Comparison of ENCODE assay signal across 9 cellular contexts in the genomic region with DNA sequence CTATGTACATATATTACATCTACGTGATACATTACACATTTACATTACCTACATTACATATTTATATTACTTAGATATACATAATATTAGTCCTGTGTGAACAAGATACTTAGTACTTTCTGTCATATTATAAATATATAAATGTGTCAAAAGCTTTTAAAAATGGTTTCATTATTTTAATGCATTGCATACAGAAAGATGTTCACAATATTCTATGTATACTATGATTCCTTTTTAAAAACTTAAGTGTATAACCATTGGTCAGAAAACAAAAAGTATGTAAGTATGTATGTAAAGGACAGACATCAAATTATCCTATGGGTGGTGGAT. TPM values are rescaled to one million over a fixed set of nuclear protein-coding genes. Genes with fewer than 3 reads are reported as not detected.
A peak's percentile ranks its signal among the peaks of the same experiment; 100 is the strongest.
DNase-seq lines count a peak whose midpoint lies in the region; ATAC-seq and TF ChIP-seq lines count a peak whose summit lies in the region.
"Had no signal": no experiment of that assay in that cellular context is flagged by ENCODE, and none has a peak within 500 bp of the region (broad histone marks: within the 10 kb centered on the region; RNA-seq: fewer than 3 reads in every experiment).

No MANE protein-coding gene starts in this region.

- H3K4me3 ChIP-seq in GM12865 (ENCODE audit: low read depth, low read length) (peak overlapping the region; percentile 93), fibroblast of pulmonary artery (replicated peaks; ENCODE audit: low read depth, low read length) (peak overlapping the region; percentile 97), skeletal muscle cell (ENCODE audit: low read depth, low read length) (peak overlapping the region; percentile 98)

- H3K4me1 Mint-ChIP-seq in T-cell = peaks cover 21 to 30% (median 22%) of the 10 kb centered on the region in 3 donors

- CTCF ChIA-PET in T-cell (lab: Charles Lee) = interaction anchor here in 1 of 2 donors (0.6 to 1.0 kb wide), 3 partner anchors 12 to 397 kb away, joined by 3 to 4 read pairs (median 3); no protein-coding TSS in a partner anchor

- POLR2A ChIA-PET in T-cell (lab: Charles Lee) = no interaction called here

- H3K4me3 Mint-ChIP-seq in T-cell = peak overlapping the region; percentile 97 to 100 (median 99)

- H3K27ac Mint-ChIP-seq in T-cell = peak overlapping the region; percentile 82 to 92

- TF ChIP-seq CTCF in GM12865 (IDR thresholded peaks at IDR 0.05; ENCODE audit: insufficient read depth, low read depth, low read length, missing control alignments) = no peak
- no peak for TF ChIP-seq CTCF in fibroblast of pulmonary artery (IDR thresholded peaks at IDR 0.05; ENCODE audit: low read length, missing control alignments)

- peaks cover 4 to 8% of the 10 kb centered on the region in 2 donors for H3K27me3 Mint-ChIP-seq in T-cell

- H3K36me3 Mint-ChIP-seq in T-cell = peaks cover 3% of the 10 kb centered on the region

- H3K9me3 Mint-ChIP-seq in T-cell = no peaks in the 10 kb centered on the region

- DNase-seq in GM12865 (ENCODE audit: low read depth) (no peak), T-cell (no peak), fibroblast of pulmonary artery (ENCODE audit: low read depth) (no peak), skeletal muscle cell (ENCODE audit: low read depth) (no peak), NCI-H2196 (lab: John Stamatoyannopoulos, UW; ENCODE audit: unreplicated experiment) (no peak)
- no peak for DNase-seq in stimulated activated CD4-positive, alpha-beta T cell treated with anti-CD3 and anti-CD28 coated beads, Interleukin-15, amount 100 ng/mL, for 24 hours
- no peak for DNase-seq in activated CD4-positive, CD25-positive, alpha-beta regulatory T cell (lab: John Stamatoyannopoulos, UW)

- ATAC-seq in T-cell (replicated peaks in 1 of 4) = no peak
- ATAC-seq in GM21423 (IDR thresholded peaks at IDR 0.05; ENCODE audit: unreplicated experiment) = no peak

RNA-seq across cellular contexts. Expression of a gene that starts 0.6 kb away (rescaled TPM):
- 1 to 10 TPM; 6.7 to 8.7 (median 8.4) TPM for total RNA-seq in T-cell

RNA-seq across cellular contexts. Expression of a gene that starts 5.5 kb away (rescaled TPM):
- total RNA-seq in T-cell = not detected
- total RNA-seq: NCI-H460 had no signal
